Comparison of ENCODE assay signal across 1 cellular context in the genomic region with DNA sequence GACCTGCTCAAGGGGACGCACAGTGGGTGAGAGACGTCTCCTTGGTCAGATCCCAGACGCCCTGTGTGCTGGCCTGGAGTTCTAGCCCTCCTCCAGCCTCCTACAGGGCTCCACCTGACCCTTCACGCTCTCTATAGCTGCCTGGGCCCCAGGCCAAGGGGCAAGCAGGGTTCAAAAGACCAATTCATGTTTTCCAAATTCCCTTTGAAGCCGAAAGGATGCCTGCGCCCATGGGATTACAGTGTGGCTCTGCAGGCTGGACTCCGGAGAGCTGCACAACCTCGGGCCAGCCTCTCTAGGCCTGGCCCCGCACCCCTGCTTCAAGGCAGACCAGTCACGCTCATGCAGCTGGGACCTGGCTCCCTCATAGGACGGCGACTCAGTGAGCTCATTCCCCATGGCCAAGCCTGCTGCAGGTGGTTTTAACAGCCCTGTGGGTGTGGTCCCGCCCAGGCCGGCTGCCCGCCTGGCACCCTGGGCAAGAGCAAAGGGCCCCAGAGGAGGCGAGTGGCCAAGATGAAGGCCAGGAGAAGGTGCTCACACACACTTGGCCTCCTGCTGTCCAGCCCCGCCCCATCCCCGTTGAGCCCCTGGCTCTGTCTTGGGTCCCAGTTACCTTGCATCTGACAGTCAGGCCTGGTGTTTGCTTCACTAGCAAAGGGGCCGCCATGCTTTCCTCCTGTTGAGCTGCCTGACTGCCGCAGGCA.
TF ChIP-seq lines count a peak whose summit lies in the region.

No MANE protein-coding gene starts in this region.

TF ChIP-seq in IMR-90, 13 proteins besides CTCF, POLR2A, EP300 and RAD21:
- TF ChIP-seq RFX5 (IDR thresholded peaks at IDR 0.05; ENCODE audit: low read depth, low read length) (no peak), SMC3 (IDR thresholded peaks at IDR 0.05; ENCODE audit: low read depth, low read length) (no peak), MAZ (IDR thresholded peaks at IDR 0.05; ENCODE audit: borderline replicate concordance, low read depth, low read length) (no peak), CEBPB (IDR thresholded peaks at IDR 0.05; ENCODE audit: low read depth, low read length) (no peak), BHLHE40 (IDR thresholded peaks at IDR 0.05; ENCODE audit: low read depth, low read length) (no peak), MXI1 (IDR thresholded peaks at IDR 0.05; ENCODE audit: borderline replicate concordance, low read depth, low read length) (no peak)
TF ChIP-seq in IMR-90: peak in this region for 0.
